23 cellular contexts compared by ENCODE assay signal in genomic region chr18:76908277-76908676, GRCh38.
"Had no signal": no experiment of that assay in that cellular context is flagged by ENCODE, and none has a peak within 500 bp of the region (broad histone marks: within the 10 kb centered on the region; RNA-seq: fewer than 3 reads in every experiment).

No MANE protein-coding gene starts in this region.

- H3K27me3 Mint-ChIP-seq: naive B cell; stimulated activated naive B cell treated with anti-CD40 and anti-IgM and Interleukin-4, amounts not matched to agents 10 μg/mL and 1 μg/mL and 100 μg/mL, for 72 hours; stimulated activated naive CD8-positive, alpha-beta T cell treated with anti-CD3 and anti-CD28 coated beads, Interleukin-15, Interleukin-2, amounts not matched to agents 100 ng/mL and 50 ng/mL, for 24 hours; type B pancreatic cell had no signal

- H3K4me3 ChIP-seq: heart left ventricle, left ventricle myocardium inferior, lung, pancreas, right atrium auricular region, right lobe of liver, smooth muscle cell, tibial nerve, uterus had no signal

- H3K36me3 ChIP-seq: uterus had no signal

- H3K27ac Mint-ChIP-seq: immature natural killer cell; mesothelial cell of epicardium; natural killer cell; stimulated activated naive B cell treated with anti-CD40 and anti-IgM and Interleukin-4, amounts not matched to agents 10 μg/mL and 1 μg/mL and 100 μg/mL, for 72 hours; stimulated activated naive CD8-positive, alpha-beta T cell treated with anti-CD3 and anti-CD28 coated beads, Interleukin-15, Interleukin-2, amounts not matched to agents 100 ng/mL and 50 ng/mL, for 24 hours; type B pancreatic cell had no signal

- H3K9me3 ChIP-seq: heart left ventricle, left ventricle myocardium inferior, pancreas, right atrium auricular region, right lobe of liver, tibial nerve, uterus had no signal

- H3K9me3 Mint-ChIP-seq: immature natural killer cell; mesothelial cell of epicardium; naive B cell; natural killer cell; stimulated activated naive B cell treated with anti-CD40 and anti-IgM and Interleukin-4, amounts not matched to agents 10 μg/mL and 1 μg/mL and 100 μg/mL, for 72 hours; stimulated activated naive CD8-positive, alpha-beta T cell treated with anti-CD3 and anti-CD28 coated beads, Interleukin-15, Interleukin-2, amounts not matched to agents 100 ng/mL and 50 ng/mL, for 24 hours; type B pancreatic cell had no signal

- H3K4me1 Mint-ChIP-seq: mesothelial cell of epicardium; naive B cell; stimulated activated naive B cell treated with anti-CD40 and anti-IgM and Interleukin-4, amounts not matched to agents 10 μg/mL and 1 μg/mL and 100 μg/mL, for 72 hours had no signal

- DNase-seq: heart left ventricle; hypothalamus; immature natural killer cell; kidney; left ventricle myocardium inferior; mesendoderm; naive B cell; natural killer cell; nucleus accumbens; pancreas; right lobe of liver; stimulated activated CD4-positive, alpha-beta T cell treated with anti-CD3 and anti-CD28 coated beads, Interleukin-1b, Interleukin-23, amount 100 ng/mL, for 48 hours; stimulated activated CD4-positive, alpha-beta T cell treated with anti-CD3 and anti-CD28 coated beads, Interleukin-4, amount 100 ng/mL, for 1 hour; stimulated activated naive B cell treated with anti-CD40 and anti-IgM and Interleukin-4, amounts not matched to agents 10 μg/mL and 1 μg/mL and 100 μg/mL, for 72 hours; substantia nigra; uterus had no signal

- H3K27me3 ChIP-seq: heart left ventricle, pancreas, right atrium auricular region, right lobe of liver, tibial nerve, uterus had no signal

- H3K27ac ChIP-seq: heart left ventricle, left ventricle myocardium inferior, pancreas, right atrium auricular region, right lobe of liver, tibial nerve, uterus had no signal

- H3K4me3 Mint-ChIP-seq: immature natural killer cell; mesothelial cell of epicardium; naive B cell; natural killer cell; stimulated activated naive B cell treated with anti-CD40 and anti-IgM and Interleukin-4, amounts not matched to agents 10 μg/mL and 1 μg/mL and 100 μg/mL, for 72 hours; stimulated activated naive CD8-positive, alpha-beta T cell treated with anti-CD3 and anti-CD28 coated beads, Interleukin-15, Interleukin-2, amounts not matched to agents 100 ng/mL and 50 ng/mL, for 24 hours; type B pancreatic cell had no signal

- H3K4me2 ChIP-seq: smooth muscle cell had no signal

- H3K4me1 ChIP-seq: pancreas, right atrium auricular region, right lobe of liver, tibial nerve, uterus had no signal

- ATAC-seq: heart left ventricle; natural killer cell; pancreas; right lobe of liver; stimulated activated naive B cell treated with anti-CD40 and anti-IgM and Interleukin-4, amounts not matched to agents 10 μg/mL and 1 μg/mL and 100 μg/mL, for 72 hours had no signal
